In genomic region chr9:109331353-109331752, GRCh38 we compare ENCODE assay signal across 9 cellular contexts. TPM values are rescaled to one million over a fixed set of nuclear protein-coding genes. Genes with fewer than 3 reads are reported as not detected.
A peak's percentile ranks its signal among the peaks of the same experiment; 100 is the strongest.
DNase-seq lines count a peak whose midpoint lies in the region; ATAC-seq and TF ChIP-seq lines count a peak whose summit lies in the region.
"Had no signal": no experiment of that assay in that cellular context is flagged by ENCODE, and none has a peak within 500 bp of the region (broad histone marks: within the 10 kb centered on the region; RNA-seq: fewer than 3 reads in every experiment).

No MANE protein-coding gene starts in this region.

- H3K4me3 ChIP-seq in epithelial cell of esophagus (ENCODE audit: low read length) (no peak overlapping the region), liver (ENCODE audit: low read depth in 1 of 3, low read length in 3 of 3) (no peak overlapping the region)

- no peaks in the 10 kb centered on the region for H3K27me3 ChIP-seq in liver (ENCODE audit: control insufficient read depth in 4 of 4, insufficient read depth in 4 of 4, low read length in 3 of 4)

- H3K9me3 ChIP-seq in liver (ENCODE audit: control insufficient read depth in 4 of 4, low read length in 3 of 4) = no peaks in the 10 kb centered on the region

- no peak for TF ChIP-seq RAD21 in liver (IDR thresholded peaks at IDR 0.05)

- H3K36me3 ChIP-seq in liver (ENCODE audit: control insufficient read depth in 4 of 4, insufficient read depth in 3 of 4, low read depth in 1 of 4, low read length in 3 of 4) = no peaks in the 10 kb centered on the region

- no peak for ATAC-seq in GM19455 (IDR thresholded peaks at IDR 0.05; ENCODE audit: unreplicated experiment)

- no peaks in the 10 kb centered on the region for H3K36me3 Mint-ChIP-seq in type B pancreatic cell

- H3K27ac Mint-ChIP-seq in type B pancreatic cell = peak overlapping the region; percentile 36

- DNase-seq in NCI-H2196 treated with DMSO at 0.1 percent for 48 hours (lab: John Stamatoyannopoulos, UW; ENCODE audit: unreplicated experiment) (peak; percentile 49), epithelial cell of esophagus (ENCODE audit: low read depth) (peak; percentile 92), type B pancreatic cell (ENCODE audit: extremely low spot score, unreplicated experiment) (no peak), SK-N-DZ (ENCODE audit: low spot score) (no peak)
- no peak for DNase-seq in stimulated activated CD4-positive, alpha-beta T cell treated with anti-CD3 and anti-CD28 coated beads, Interleukin-15, amount 100 ng/mL, for 24 hours
- DNase-seq: activated CD4-positive, alpha-beta T cell treated with anti-CD3 and anti-CD28 coated beads for 48 hours; foreskin melanocyte had no signal

- H3K9me3 Mint-ChIP-seq in type B pancreatic cell = no peaks in the 10 kb centered on the region

- 38% methylated on average over 5 of the region's 5 CpGs for WGBS in liver

- H3K4me1 Mint-ChIP-seq in type B pancreatic cell (ENCODE audit: unreplicated experiment) = peaks cover 18% of the 10 kb centered on the region

- peaks cover 0 to 4% (median 0%) of the 10 kb centered on the region in 4 donors for H3K4me1 ChIP-seq in liver (ENCODE audit: control insufficient read depth in 4 of 4, insufficient read depth in 4 of 4, low read length in 3 of 4)

- no peak overlapping the region for H3K9ac ChIP-seq in liver (ENCODE audit: low read depth in 1 of 2, low read length in 2 of 2)

- no peaks in the 10 kb centered on the region for H3K27me3 Mint-ChIP-seq in type B pancreatic cell

- H3K27ac ChIP-seq in liver (ENCODE audit: low read depth in 1 of 2, low read length in 2 of 2) = no peak overlapping the region

- no peak overlapping the region for H3K4me3 Mint-ChIP-seq in type B pancreatic cell

- TF ChIP-seq CTCF in epithelial cell of esophagus (IDR thresholded peaks at IDR 0.05; ENCODE audit: insufficient read depth, low read depth, low read length, missing control alignments) (no peak), liver (IDR thresholded peaks at IDR 0.05; ENCODE audit: low read depth, low read length, missing input control) (no peak), type B pancreatic cell (conservative IDR thresholded peaks at IDR 0.05) (no peak)

TF ChIP-seq in liver, 16 proteins besides CTCF, POLR2A, EP300 and RAD21:
- TF ChIP-seq SP1 (IDR thresholded peaks at IDR 0.05) (peak; percentile 54), MAX (IDR thresholded peaks at IDR 0.05) (no peak), GABPA (IDR thresholded peaks at IDR 0.05 in 1 of 2, conservative IDR thresholded peaks at IDR 0.05 in 1 of 2) (no peak), NR2F2 (IDR thresholded peaks at IDR 0.05) (peak; percentile 12), RXRA (IDR thresholded peaks at IDR 0.05) (no peak), HNF4G (IDR thresholded peaks at IDR 0.05) (no peak), HNF4A (conservative IDR thresholded peaks at IDR 0.05) (no peak)
- TF ChIP-seq, protein P1, sequence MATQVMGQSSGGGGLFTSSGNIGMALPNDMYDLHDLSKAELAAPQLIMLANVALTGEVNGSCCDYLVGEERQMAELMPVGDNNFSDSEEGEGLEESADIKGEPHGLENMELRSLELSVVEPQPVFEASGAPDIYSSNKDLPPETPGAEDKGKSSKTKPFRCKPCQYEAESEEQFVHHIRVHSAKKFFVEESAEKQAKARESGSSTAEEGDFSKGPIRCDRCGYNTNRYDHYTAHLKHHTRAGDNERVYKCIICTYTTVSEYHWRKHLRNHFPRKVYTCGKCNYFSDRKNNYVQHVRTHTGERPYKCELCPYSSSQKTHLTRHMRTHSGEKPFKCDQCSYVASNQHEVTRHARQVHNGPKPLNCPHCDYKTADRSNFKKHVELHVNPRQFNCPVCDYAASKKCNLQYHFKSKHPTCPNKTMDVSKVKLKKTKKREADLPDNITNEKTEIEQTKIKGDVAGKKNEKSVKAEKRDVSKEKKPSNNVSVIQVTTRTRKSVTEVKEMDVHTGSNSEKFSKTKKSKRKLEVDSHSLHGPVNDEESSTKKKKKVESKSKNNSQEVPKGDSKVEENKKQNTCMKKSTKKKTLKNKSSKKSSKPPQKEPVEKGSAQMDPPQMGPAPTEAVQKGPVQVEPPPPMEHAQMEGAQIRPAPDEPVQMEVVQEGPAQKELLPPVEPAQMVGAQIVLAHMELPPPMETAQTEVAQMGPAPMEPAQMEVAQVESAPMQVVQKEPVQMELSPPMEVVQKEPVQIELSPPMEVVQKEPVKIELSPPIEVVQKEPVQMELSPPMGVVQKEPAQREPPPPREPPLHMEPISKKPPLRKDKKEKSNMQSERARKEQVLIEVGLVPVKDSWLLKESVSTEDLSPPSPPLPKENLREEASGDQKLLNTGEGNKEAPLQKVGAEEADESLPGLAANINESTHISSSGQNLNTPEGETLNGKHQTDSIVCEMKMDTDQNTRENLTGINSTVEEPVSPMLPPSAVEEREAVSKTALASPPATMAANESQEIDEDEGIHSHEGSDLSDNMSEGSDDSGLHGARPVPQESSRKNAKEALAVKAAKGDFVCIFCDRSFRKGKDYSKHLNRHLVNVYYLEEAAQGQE (IDR thresholded peaks at IDR 0.05) = no peak

RNA-seq across cellular contexts. Expression of gene EPB41L4B, which starts 10.5 kb away (rescaled TPM):
- 10 to 100 TPM in 1 of 2 donors, 1 to 10 TPM in 1; 9.9 to 42.6 TPM for total RNA-seq in liver
- polyA plus RNA-seq in liver = 10 to 100 TPM; 16.4 to 31.3 TPM
- total RNA-seq in type B pancreatic cell (ENCODE audit: low replicate concordance) = 14.4 and 29.1 TPM in 2 replicates
- 2.9 and 3.1 TPM in 2 replicates for polyA plus RNA-seq in SK-N-DZ (2014; cell fraction: cytosol; rRNA removed)
- polyA plus RNA-seq in SK-N-DZ (2014; cell fraction: nucleus; rRNA removed) = 6.7 and 7.1 TPM in 2 replicates

Comparison
In these comparisons a context has a peak if more than half of its experiments do, and no peak if none do; other contexts are left out.
1. DNase-seq: peak in NCI-H2196 treated with DMSO at 0.1 percent for 48 hours (single experiment) and epithelial cell of esophagus (single experiment); none in type B pancreatic cell (single experiment), stimulated activated CD4-positive, alpha-beta T cell treated with anti-CD3 and anti-CD28 coated beads, Interleukin-15, amount 100 ng/mL, for 24 hours (single experiment) and SK-N-DZ (single experiment).